In the genomic region with DNA sequence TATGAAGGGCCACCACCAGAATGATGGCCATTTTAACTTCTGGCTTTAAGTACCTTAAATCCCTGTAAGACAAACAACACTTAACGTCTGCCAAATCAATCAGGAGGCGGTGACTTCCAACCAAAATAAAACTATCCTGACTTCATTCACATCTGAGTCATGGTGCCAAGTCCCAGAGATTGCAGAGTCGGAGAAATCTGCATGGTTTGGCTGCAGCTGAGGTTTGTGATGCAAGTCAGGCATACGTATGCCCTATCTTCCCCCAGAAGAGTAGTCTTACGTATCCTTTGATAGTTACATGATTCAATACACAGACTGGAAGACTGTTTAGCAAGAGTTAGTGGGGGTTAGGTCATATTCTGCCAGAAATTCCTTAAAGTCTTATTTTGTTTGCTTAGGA, we compare ENCODE assay signal across 8 cellular contexts. TPM values are rescaled to one million over a fixed set of nuclear protein-coding genes. Genes with fewer than 3 reads are reported as not detected.
A peak's percentile ranks its signal among the peaks of the same experiment; 100 is the strongest.
DNase-seq lines count a peak whose midpoint lies in the region; ATAC-seq, FAIRE-seq and TF ChIP-seq lines count a peak whose summit lies in the region.

No MANE protein-coding gene starts in this region.

- H3K4me3 Mint-ChIP-seq in naive B cell, result peak overlapping the region in 7 of 8 donors; percentile 22 to 98 (median 86)

- peak; percentile 89 for DNase-seq in AG09319 (ENCODE audit: extremely low read depth, low read depth)
- peak; percentile 87 for DNase-seq in MV-4-11 (lab: John Stamatoyannopoulos, UW)
- DNase-seq in dermis blood vessel endothelial cell, result peak; percentile 86
- DNase-seq in naive B cell, result no peak
- DNase-seq in NCI-H510A (lab: John Stamatoyannopoulos, UW), result no peak
- no peak for DNase-seq in NCI-H1694 treated with DMSO at 0.1 percent for 48 hours (lab: John Stamatoyannopoulos, UW)
- DNase-seq in GM19239 (ENCODE audit: insufficient read length, low spot score), result no peak

- H3K4me1 Mint-ChIP-seq in naive B cell, result peaks cover 49 to 65% (median 62%) of the 10 kb centered on the region in 3 donors

- H3K36me3 Mint-ChIP-seq in naive B cell, result no peaks in the 10 kb centered on the region

- ATAC-seq in naive B cell (ENCODE audit: low read depth in 2 of 2), result no peak
- ATAC-seq in HG03342 (IDR thresholded peaks at IDR 0.05; ENCODE audit: unreplicated experiment), result no peak

- no peak for FAIRE-seq in GM19239 (lab: Jason Lieb, UNC)

- no peaks in the 10 kb centered on the region for H3K27me3 Mint-ChIP-seq in naive B cell

- no peaks in the 10 kb centered on the region for H3K9me3 Mint-ChIP-seq in naive B cell

- TF ChIP-seq CTCF in AG09319 (IDR thresholded peaks at IDR 0.05; ENCODE audit: low read depth, low read length), result no peak

- H3K27ac Mint-ChIP-seq in naive B cell, result peak overlapping the region in 3 of 6 donors; percentile 35 to 71 (median 70)

RNA-seq across cellular contexts. Expression of a gene that starts 1.7 kb away (rescaled TPM):
- 19.4 and 23.5 TPM in 2 replicates for total RNA-seq in dermis blood vessel endothelial cell
- polyA plus RNA-seq in naive B cell (ENCODE audit: low read depth in 6 of 6), result 1 to 10 TPM in 4 of 6 donors, under 1 TPM in 2; 0.71 to 4.2 (median 2.2) TPM

Comparison
In these comparisons a context has a peak if more than half of its experiments do, and no peak if none do; other contexts are left out.
1. DNase-seq: peak in AG09319 (single experiment), MV-4-11 (single experiment) and dermis blood vessel endothelial cell (single experiment); none in naive B cell (single experiment), NCI-H510A (single experiment), NCI-H1694 treated with DMSO at 0.1 percent for 48 hours (single experiment) and GM19239 (single experiment).